In genomic region chr2:100814453-100814852, GRCh38 we compare ENCODE assay signal across 1 cellular context.
TF ChIP-seq lines count a peak whose summit lies in the region.

No MANE protein-coding gene starts in this region.

TF ChIP-seq in HepG2, 621 proteins besides CTCF, POLR2A, EP300 and RAD21 (continued from another document and continues in another):
- no peak for TF ChIP-seq TEF (CRISPR knock-in tag; IDR thresholded peaks at IDR 0.05)
- TF ChIP-seq ZNF598 (CRISPR knock-in tag; IDR thresholded peaks at IDR 0.05; ENCODE audit: borderline replicate concordance) = no peak
- no peak for TF ChIP-seq RFXANK (CRISPR knock-in tag; IDR thresholded peaks at IDR 0.05)
- TF ChIP-seq SP140L (CRISPR knock-in tag; IDR thresholded peaks at IDR 0.05; ENCODE audit: borderline replicate concordance) = no peak
- no peak for TF ChIP-seq NFAT5 (CRISPR knock-in tag; IDR thresholded peaks at IDR 0.05)
- TF ChIP-seq GMEB2 (CRISPR knock-in tag; IDR thresholded peaks at IDR 0.05; ENCODE audit: low read depth) = no peak
- TF ChIP-seq MATR3 (CRISPR knock-in tag; IDR thresholded peaks at IDR 0.05) = no peak
- peak; percentile 40; the same call in 1 of the 2 replicates for TF ChIP-seq SP5 (CRISPR knock-in tag; IDR thresholded peaks at IDR 0.05; ENCODE audit: borderline replicate concordance, low read depth)
- TF ChIP-seq MIER2 (CRISPR knock-in tag; IDR thresholded peaks at IDR 0.05) = no peak
- TF ChIP-seq ZNF710 (CRISPR knock-in tag; IDR thresholded peaks at IDR 0.05; ENCODE audit: borderline replicate concordance) = no peak
- TF ChIP-seq KAT8 (CRISPR knock-in tag; IDR thresholded peaks at IDR 0.05) = peak; percentile 60; the same call in 1 of the 2 replicates
- TF ChIP-seq RFX1 (IDR thresholded peaks at IDR 0.05) = no peak
- no peak for TF ChIP-seq NFYC (CRISPR knock-in tag; IDR thresholded peaks at IDR 0.05)
- no peak for TF ChIP-seq NFRKB (IDR thresholded peaks at IDR 0.05)
- TF ChIP-seq ZNF446 (CRISPR knock-in tag; IDR thresholded peaks at IDR 0.05) = no peak
- TF ChIP-seq ZMAT5 (CRISPR knock-in tag; IDR thresholded peaks at IDR 0.05; ENCODE audit: borderline replicate concordance, low read depth) = no peak
- no peak for TF ChIP-seq ZNF101 (CRISPR knock-in tag; IDR thresholded peaks at IDR 0.05; ENCODE audit: borderline replicate concordance, low read depth)
- no peak for TF ChIP-seq GTF2F1 (IDR thresholded peaks at IDR 0.05; ENCODE audit: low read length)
- TF ChIP-seq HOXA5 (CRISPR knock-in tag; IDR thresholded peaks at IDR 0.05) = no peak
- no peak for TF ChIP-seq ZNF549 (CRISPR knock-in tag; IDR thresholded peaks at IDR 0.05)
- 0 out of 2 replicates have a peak, but pooled peaks have one; percentile 44 for TF ChIP-seq ZNF24 (IDR thresholded peaks at IDR 0.05)
- no peak; the same call in 1 of the 2 replicates for TF ChIP-seq ZBTB7B (CRISPR knock-in tag; IDR thresholded peaks at IDR 0.05)
- TF ChIP-seq ATRX (CRISPR knock-in tag; IDR thresholded peaks at IDR 0.05; ENCODE audit: borderline replicate concordance) = no peak
- no peak for TF ChIP-seq ZNF775 (CRISPR knock-in tag; IDR thresholded peaks at IDR 0.05; ENCODE audit: borderline replicate concordance)
- TF ChIP-seq RFXAP (CRISPR knock-in tag; IDR thresholded peaks at IDR 0.05; ENCODE audit: borderline replicate concordance) = no peak
- TF ChIP-seq HNRNPUL1 (IDR thresholded peaks at IDR 0.05; ENCODE audit: low read depth, low read length) = no peak
- TF ChIP-seq ZNF879 (CRISPR knock-in tag; IDR thresholded peaks at IDR 0.05) = no peak
- TF ChIP-seq ZNF784 (CRISPR knock-in tag; IDR thresholded peaks at IDR 0.05; ENCODE audit: borderline replicate concordance) = no peak
- no peak for TF ChIP-seq ZNF484 (CRISPR knock-in tag; IDR thresholded peaks at IDR 0.05; ENCODE audit: borderline replicate concordance, low read depth)
- TF ChIP-seq TP53 (CRISPR knock-in tag; conservative IDR thresholded peaks at IDR 0.05) = no peak
- no peak for TF ChIP-seq ZNF619 (CRISPR knock-in tag; IDR thresholded peaks at IDR 0.05)
- no peak for TF ChIP-seq ZNF572 (CRISPR knock-in tag; IDR thresholded peaks at IDR 0.05)
- TF ChIP-seq ETV5 (CRISPR knock-in tag; IDR thresholded peaks at IDR 0.05; ENCODE audit: borderline replicate concordance) = peak; percentile 58; the same call in 1 of the 2 replicates
- no peak for TF ChIP-seq CEBPZ (IDR thresholded peaks at IDR 0.05; ENCODE audit: low read length)
- no peak for TF ChIP-seq ZNF839 (CRISPR knock-in tag; IDR thresholded peaks at IDR 0.05; ENCODE audit: borderline replicate concordance)
- no peak for TF ChIP-seq ZSCAN21 (CRISPR knock-in tag; IDR thresholded peaks at IDR 0.05; ENCODE audit: borderline replicate concordance)
- no peak for TF ChIP-seq NFE2L1 (CRISPR knock-in tag; IDR thresholded peaks at IDR 0.05; ENCODE audit: borderline replicate concordance)
- TF ChIP-seq RBM39 (IDR thresholded peaks at IDR 0.05; ENCODE audit: low read depth, low read length, poor library complexity, severe bottlenecking) = no peak
- no peak for TF ChIP-seq ZNF766 (CRISPR knock-in tag; IDR thresholded peaks at IDR 0.05; ENCODE audit: borderline replicate concordance)
- no peak for TF ChIP-seq ZNF335 (CRISPR knock-in tag; IDR thresholded peaks at IDR 0.05)
- peak; percentile 61 for TF ChIP-seq SAP130 (CRISPR knock-in tag; IDR thresholded peaks at IDR 0.05; ENCODE audit: low read depth)
- no peak for TF ChIP-seq ZNF782 (CRISPR knock-in tag; IDR thresholded peaks at IDR 0.05; ENCODE audit: borderline replicate concordance)
- no peak for TF ChIP-seq ZBTB49 (CRISPR knock-in tag; IDR thresholded peaks at IDR 0.05; ENCODE audit: borderline replicate concordance)
- no peak for TF ChIP-seq ZBTB3 (CRISPR knock-in tag; IDR thresholded peaks at IDR 0.05; ENCODE audit: borderline replicate concordance, low read depth)
- no peak for TF ChIP-seq ZNF33B (CRISPR knock-in tag; IDR thresholded peaks at IDR 0.05)
- no peak for TF ChIP-seq NR0B2 (CRISPR knock-in tag; IDR thresholded peaks at IDR 0.05)
